ENCODE assay signal across 17 cellular contexts in the genomic region with DNA sequence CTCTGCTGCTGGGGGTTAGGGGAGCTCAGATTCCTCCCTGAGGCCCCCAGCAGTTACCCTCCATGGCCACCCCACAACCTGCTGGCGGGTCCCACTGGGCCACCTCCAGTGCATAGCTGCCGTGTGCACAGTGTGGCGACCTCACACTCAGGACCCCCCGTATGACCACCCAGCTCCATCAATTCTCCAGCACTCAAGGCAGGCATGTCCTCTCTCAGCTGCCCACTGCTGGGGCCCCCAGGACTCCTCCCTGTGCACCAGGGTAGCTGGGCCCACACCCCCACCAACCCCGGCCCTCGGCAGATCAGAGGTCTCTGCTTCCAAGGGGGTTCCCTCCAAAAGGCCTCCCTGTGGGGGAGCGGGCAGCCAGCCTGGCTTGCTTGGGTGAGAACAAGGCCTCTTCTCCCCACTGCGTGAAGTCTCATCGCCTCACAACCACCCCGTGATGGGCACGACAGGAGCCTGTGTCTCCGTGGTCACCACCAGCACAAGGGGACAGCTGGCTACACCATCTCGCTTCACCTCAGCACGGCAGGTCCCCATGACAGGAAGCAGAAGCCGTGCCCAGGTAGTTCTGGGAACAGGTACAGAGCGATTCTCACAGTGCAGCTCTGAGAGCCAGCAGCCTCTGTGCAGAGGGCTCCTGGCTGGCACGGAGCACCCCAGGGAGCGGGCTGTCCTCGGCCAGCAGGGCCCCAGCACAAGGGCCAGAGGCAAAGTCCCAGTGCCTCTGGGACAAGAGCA. TPM values are rescaled to one million over a fixed set of nuclear protein-coding genes. Genes with fewer than 3 reads are reported as not detected.
DNase-seq lines count a peak whose midpoint lies in the region; ATAC-seq, FAIRE-seq and TF ChIP-seq lines count a peak whose summit lies in the region.
"Had no signal": no experiment of that assay in that cellular context is flagged by ENCODE, and none has a peak within 500 bp of the region (broad histone marks: within the 10 kb centered on the region; RNA-seq: fewer than 3 reads in every experiment).

No MANE protein-coding gene starts in this region.

- no peak for TF ChIP-seq CTCF in H1 (IDR thresholded peaks at IDR 0.05; ENCODE audit: control extremely low read depth in 1 of 3, insufficient read depth in 1 of 3, low read depth in 1 of 3, low read length in 3 of 3)
- TF ChIP-seq CTCF in H9 (conservative IDR thresholded peaks at IDR 0.05) = no peak
- TF ChIP-seq CTCF in mammary epithelial cell (conservative IDR thresholded peaks at IDR 0.05 in 1 of 2, IDR thresholded peaks at IDR 0.05 in 1 of 2; ENCODE audit: extremely low read depth in 1 of 2, insufficient read depth in 1 of 2, low read depth in 1 of 2, low read length in 2 of 2) = no peak
- no peak for TF ChIP-seq CTCF in progenitor cell of endocrine pancreas (IDR thresholded peaks at IDR 0.05; ENCODE audit: unreplicated experiment)

- WGBS in H1 (ENCODE audit: extremely low coverage in 1 of 2, insufficient coverage in 1 of 2, insufficient read length in 1 of 2, insufficient replicate concordance in 2 of 2, low coverage in 1 of 2, low lambda C conversion rate in 2 of 2, missing lambda C conversion rate in 1 of 2), 2 experiments = 91% methylated on average over 18 of the region's 19 CpGs; no CpG with 5 or more reads in 1 of the 2 experiments
- no CpG with 5 or more reads among the region's 19 CpGs for WGBS in H9 (ENCODE audit: extremely low coverage, insufficient read length, low lambda C conversion rate)
- 83% methylated on average over 18 of the region's 19 CpGs for WGBS in mammary epithelial cell (ENCODE audit: low coverage, missing lambda C conversion rate)

- dilution Hi-C loops in mammary epithelial cell (cut with HindIII; ENCODE audit: low sequenced_read_pairs) = no loop called here

- H2AK5ac ChIP-seq in H1 (ENCODE audit: low read depth, low read length) = no peak overlapping the region
- H2AK5ac ChIP-seq in H9 (ENCODE audit: insufficient read length, low read length) = no peak overlapping the region

- H2BK15ac ChIP-seq in H1 (ENCODE audit: low read length) (no peak overlapping the region), H9 (ENCODE audit: low read depth, low read length) (no peak overlapping the region)

- H3K18ac ChIP-seq in H1 (ENCODE audit: extremely low read depth, low read length) (no peak overlapping the region), H9 (ENCODE audit: insufficient read length, low read depth, low read length) (no peak overlapping the region)

- H3K9me3 ChIP-seq in H1 (ENCODE audit: insufficient read depth in 2 of 2, low read depth in 1 of 2, low read length in 1 of 2) = no peaks in the 10 kb centered on the region; a peak in 1 of 4 replicates
- no peaks in the 10 kb centered on the region for H3K9me3 ChIP-seq in H9 (ENCODE audit: control insufficient read depth, low read depth, low read length)
- no peaks in the 10 kb centered on the region for H3K9me3 ChIP-seq in mammary epithelial cell (replicated peaks; ENCODE audit: insufficient read depth, low read length)

- H3K4me1 ChIP-seq in H1 (replicated peaks in 1 of 4; ENCODE audit: control insufficient read depth in 3 of 4, insufficient read depth in 4 of 4, low read length in 3 of 4) (no peaks in the 10 kb centered on the region), H9 (ENCODE audit: insufficient read depth, low read length) (no peaks in the 10 kb centered on the region), mammary epithelial cell (ENCODE audit: insufficient read depth, low read length) (peaks cover 17% of the 10 kb centered on the region)

- H3K4me3 ChIP-seq in H1 (ENCODE audit: extremely low read depth in 1 of 4, insufficient read depth in 2 of 4, low read depth in 3 of 4, low read length in 4 of 4) (no peak overlapping the region), mammary epithelial cell (replicated peaks in 1 of 3; ENCODE audit: insufficient read depth in 1 of 3, low read depth in 2 of 3, low read length in 3 of 3) (no peak overlapping the region)

- H3T11ph ChIP-seq in H9 (ENCODE audit: low read length) = no peak overlapping the region

- POLR2A ChIA-PET in activated CD4-positive, alpha-beta T cell treated with anti-CD3 and anti-CD28 coated beads, Interleukin-2, amount 10 ng/mL, durations not matched to agents 7 days and 5 days (lab: Charles Lee) = no interaction called here
- POLR2A ChIA-PET in H1 (lab: Charles Lee; ENCODE audit: partially characterized antibody) = no interaction called here

- H3K27ac ChIP-seq in H1 (ENCODE audit: low read depth, low read length) (no peak overlapping the region), H9 (ENCODE audit: insufficient read length, low read depth, low read length) (no peak overlapping the region), mammary epithelial cell (ENCODE audit: insufficient read depth, low read depth, low read length) (no peak overlapping the region)

- H3K36me3 ChIP-seq in H1 (ENCODE audit: control insufficient read depth in 2 of 4, insufficient read depth in 4 of 4, low read length in 3 of 4) (peaks cover 0 to 5% (median 2%) of the 10 kb centered on the region in 4 experiments; a peak in 2 of 8 replicates), mammary epithelial cell (ENCODE audit: insufficient read depth, low read length) (no peaks in the 10 kb centered on the region)

- H3K27me3 Mint-ChIP-seq in activated CD4-positive, alpha-beta T cell treated with anti-CD3 and anti-CD28 coated beads, Interleukin-2, amount 10 ng/mL, durations not matched to agents 7 days and 5 days = no peaks in the 10 kb centered on the region
- H3K27me3 Mint-ChIP-seq in H9 (ENCODE audit: low read depth) (peaks cover 5% of the 10 kb centered on the region), progenitor cell of endocrine pancreas (no peaks in the 10 kb centered on the region)

- H4K5ac ChIP-seq in H1 (ENCODE audit: insufficient read length, low read depth, low read length) (no peak overlapping the region), H9 (ENCODE audit: insufficient read length, low read depth, low read length) (no peak overlapping the region)

- no peaks in the 10 kb centered on the region for H3K79me2 ChIP-seq in H1 (ENCODE audit: control insufficient read depth in 1 of 2, insufficient read depth in 2 of 2, low read length in 2 of 2)
- no peaks in the 10 kb centered on the region; the same call in 1 of the 2 replicates for H3K79me2 ChIP-seq in H9 (ENCODE audit: insufficient read depth, low read length)
- H3K79me2 ChIP-seq in mammary epithelial cell (ENCODE audit: insufficient read depth, low read length) = peaks cover 3% of the 10 kb centered on the region

- DNase-seq in activated CD4-positive, alpha-beta T cell treated with anti-CD3 and anti-CD28 coated beads for 48 hours = peak; percentile 1
- DNase-seq in activated CD4-positive, alpha-beta T cell treated with anti-CD3 and anti-CD28 coated beads, Interleukin-2, amount 10 ng/mL, durations not matched to agents 7 days and 5 days = no peak
- DNase-seq in H4 (ENCODE audit: low spot score) = peak; percentile 12
- peak in 1 of 2 experiments; percentile 43 for DNase-seq in H1 (ENCODE audit: low read depth in 1 of 2, low spot score in 2 of 2)
- DNase-seq in sciatic nerve (ENCODE audit: low spot score) = peak; percentile 51
- DNase-seq in H9 = no peak
- no peak for DNase-seq in mammary epithelial cell
- no peak for DNase-seq in progenitor cell of endocrine pancreas (ENCODE audit: low spot score, unreplicated experiment)
- DNase-seq: activated CD4-positive, alpha-beta T cell treated with anti-CD3 and anti-CD28 coated beads for 4 hours; amniotic stem cell; SHP77 had no signal

- no peaks in the 10 kb centered on the region for H3K23me2 ChIP-seq in H1 (ENCODE audit: low read depth, low read length)
- H3K23me2 ChIP-seq in H9 (ENCODE audit: insufficient read length, low read depth, low read length, poor library complexity, severe bottlenecking) = peaks cover 3% of the 10 kb centered on the region

- ATAC-seq in sciatic nerve = no peak
- ATAC-seq: activated T-cell treated with anti-CD3 and anti-CD28 coated beads, Interleukin-2, amount 50 U/mL, for 72 hours; left cardiac atrium had no signal

- H3K23ac ChIP-seq in H1 (ENCODE audit: insufficient read length) = no peak overlapping the region
- H3K23ac ChIP-seq in H9 (ENCODE audit: insufficient read length, low read depth, low read length) = no peak overlapping the region

- H3K27me3 ChIP-seq in H1 (replicated peaks in 1 of 4; ENCODE audit: control insufficient read depth in 3 of 4, extremely low read depth in 1 of 4, insufficient read depth in 3 of 4, low read length in 3 of 4) (no peaks in the 10 kb centered on the region), H9 (ENCODE audit: insufficient read depth, low read length) (no peaks in the 10 kb centered on the region), mammary epithelial cell (ENCODE audit: insufficient read depth, low read length) (no peaks in the 10 kb centered on the region)

- no peak for TF ChIP-seq EP300 in H1 (IDR thresholded peaks at IDR 0.05; ENCODE audit: borderline replicate concordance in 1 of 2, low read depth in 2 of 2, low read length in 2 of 2)

- H3K56ac ChIP-seq in H1 (replicated peaks; ENCODE audit: insufficient read length, low read depth, low read length) (no peak overlapping the region), H9 (ENCODE audit: insufficient read length, low read depth, low read length) (no peak overlapping the region)

- no peak overlapping the region for H3K27ac Mint-ChIP-seq in activated CD4-positive, alpha-beta T cell treated with anti-CD3 and anti-CD28 coated beads, Interleukin-2, amount 10 ng/mL, durations not matched to agents 7 days and 5 days
- no peak overlapping the region for H3K27ac Mint-ChIP-seq in H9
- no peak overlapping the region for H3K27ac Mint-ChIP-seq in progenitor cell of endocrine pancreas
- H3K27ac Mint-ChIP-seq: activated T-cell treated with anti-CD3 and anti-CD28 coated beads, Interleukin-2, amount 50 U/mL, for 72 hours; T-helper 2 cell treated with Interferon-gamma antibody and Interleukin-4, amounts not matched to agents 5 μg/mL and 100 μg/mL, for 36 hours had no signal

- no TSS peak for BruUV-seq in mammary epithelial cell (replicated peaks; lab: Mats Ljungman, UMichigan)

- H3K36me3 Mint-ChIP-seq in activated CD4-positive, alpha-beta T cell treated with anti-CD3 and anti-CD28 coated beads, Interleukin-2, amount 10 ng/mL, durations not matched to agents 7 days and 5 days (ENCODE audit: low read depth) = no peaks in the 10 kb centered on the region
- H3K36me3 Mint-ChIP-seq in H9 (ENCODE audit: insufficient read depth in 1 of 3, low read depth in 3 of 3) = peaks cover 7 to 14% (median 9%) of the 10 kb centered on the region in 3 experiments
- H3K36me3 Mint-ChIP-seq in progenitor cell of endocrine pancreas (ENCODE audit: insufficient read depth) = no peaks in the 10 kb centered on the region

- intact Hi-C loops in sciatic nerve (cut with DNase I) = no loop called here
- intact Hi-C loops in mammary epithelial cell (cut with micrococcal nuclease) = no loop called here

- CTCF ChIA-PET in activated CD4-positive, alpha-beta T cell treated with anti-CD3 and anti-CD28 coated beads, Interleukin-2, amount 10 ng/mL, durations not matched to agents 7 days and 5 days (lab: Charles Lee) = interaction anchor here (1.0 to 1.1 kb wide), 2 partner anchors 9 to 11 kb away, joined by 3 to 5 read pairs; no protein-coding TSS in a partner anchor
- CTCF ChIA-PET in H1 (lab: Charles Lee; ENCODE audit: partially characterized antibody) = interaction anchor here (1.0 to 1.8 kb wide), 2 partner anchors 10 to 23 kb away, joined by 3 to 8 read pairs; no protein-coding TSS in a partner anchor
- CTCF ChIA-PET in mammary epithelial cell (lab: Charles Lee; ENCODE audit: low non-redundant PET) = no interaction called here

- H3K9me3 Mint-ChIP-seq in activated CD4-positive, alpha-beta T cell treated with anti-CD3 and anti-CD28 coated beads, Interleukin-2, amount 10 ng/mL, durations not matched to agents 7 days and 5 days = no peaks in the 10 kb centered on the region
- H3K9me3 Mint-ChIP-seq in H9 (peaks cover 13 to 17% of the 10 kb centered on the region in 2 experiments), progenitor cell of endocrine pancreas (ENCODE audit: low read depth) (no peaks in the 10 kb centered on the region)
- H3K9me3 Mint-ChIP-seq: activated T-cell treated with anti-CD3 and anti-CD28 coated beads, Interleukin-2, amount 50 U/mL, for 72 hours; T-helper 2 cell treated with Interferon-gamma antibody and Interleukin-4, amounts not matched to agents 5 μg/mL and 100 μg/mL, for 36 hours had no signal

- FAIRE-seq in H1 (lab: Jason Lieb, UNC) = no peak
- FAIRE-seq: A204.1, colon, GM18507 had no signal

- in situ Hi-C loops in mammary epithelial cell (cut with MboI; ENCODE audit: low sequenced_read_pairs in 2 of 2) = loop anchor here in 1 of 2 donors (25.0 kb wide), 1 partner anchor 216 kb away; a partner anchor contains a TSS

- TF ChIP-seq RAD21 in H1 (IDR thresholded peaks at IDR 0.05 in 1 of 2, conservative IDR thresholded peaks at IDR 0.05 in 1 of 2; ENCODE audit: low read depth in 2 of 2, low read length in 2 of 2) = no peak

- no peak overlapping the region for H3K4me3 Mint-ChIP-seq in activated CD4-positive, alpha-beta T cell treated with anti-CD3 and anti-CD28 coated beads, Interleukin-2, amount 10 ng/mL, durations not matched to agents 7 days and 5 days
- H3K4me3 Mint-ChIP-seq in H9 (no peak overlapping the region), progenitor cell of endocrine pancreas (ENCODE audit: low read depth) (no peak overlapping the region)
- H3K4me3 Mint-ChIP-seq: activated T-cell treated with anti-CD3 and anti-CD28 coated beads, Interleukin-2, amount 50 U/mL, for 72 hours; T-helper 2 cell treated with Interferon-gamma antibody and Interleukin-4, amounts not matched to agents 5 μg/mL and 100 μg/mL, for 36 hours had no signal

- H3K4me1 Mint-ChIP-seq in activated CD4-positive, alpha-beta T cell treated with anti-CD3 and anti-CD28 coated beads, Interleukin-2, amount 10 ng/mL, durations not matched to agents 7 days and 5 days = peaks cover 22% of the 10 kb centered on the region
- H3K4me1 Mint-ChIP-seq in H9 = peaks cover 0 to 7% of the 10 kb centered on the region in 2 experiments; a peak in 2 of 4 replicates
- no peaks in the 10 kb centered on the region for H3K4me1 Mint-ChIP-seq in progenitor cell of endocrine pancreas (ENCODE audit: low read depth)

- peak overlapping the region; percentile 75 for H4K8ac ChIP-seq in H1 (ENCODE audit: extremely low read depth, insufficient read depth, low read length)
- H4K8ac ChIP-seq in H9 (replicated peaks; ENCODE audit: insufficient read length, low read depth, low read length) = no peak overlapping the region

- no peak overlapping the region for H3K4me2 ChIP-seq in H1 (ENCODE audit: insufficient read depth in 1 of 2, low read depth in 2 of 2, low read length in 2 of 2)
- no peak overlapping the region for H3K4me2 ChIP-seq in H9 (ENCODE audit: insufficient read depth, insufficient read length, low read length)
- no peak overlapping the region for H3K4me2 ChIP-seq in mammary epithelial cell (ENCODE audit: insufficient read depth, low read depth, low read length)

- H2BK5ac ChIP-seq in H1 (ENCODE audit: low read depth, low read length) = no peak overlapping the region
- H2BK5ac ChIP-seq in H9 (ENCODE audit: insufficient read length, low read length) = no peak overlapping the region

- no peak for TF ChIP-seq POLR2A in H1 (IDR thresholded peaks at IDR 0.05; ENCODE audit: control extremely low read depth in 1 of 2, low read depth in 2 of 2, low read length in 2 of 2)

- H3K14ac ChIP-seq in H1 (ENCODE audit: insufficient read length) (no peak overlapping the region), H9 (ENCODE audit: insufficient read depth, low read length) (no peak overlapping the region; the same call in 1 of the 2 replicates)

- H4K20me1 ChIP-seq in H1 (replicated peaks in 1 of 2; ENCODE audit: control insufficient read depth in 1 of 2, insufficient read depth in 2 of 2, low read length in 2 of 2) (peaks cover 0 to 2% of the 10 kb centered on the region in 2 experiments), H9 (ENCODE audit: control insufficient read depth, insufficient read depth, insufficient read length) (no peaks in the 10 kb centered on the region), mammary epithelial cell (ENCODE audit: insufficient read depth, low read length) (no peaks in the 10 kb centered on the region)

- H3K4ac ChIP-seq in H1 (replicated peaks; ENCODE audit: insufficient read length, low read depth, low read length) (no peak overlapping the region), H9 (ENCODE audit: low read depth, low read length) (no peak overlapping the region; the same call in 1 of the 2 replicates)

- no peak overlapping the region for H2AFZ ChIP-seq in H1 (ENCODE audit: low read length)
- no peak overlapping the region for H2AFZ ChIP-seq in H9 (ENCODE audit: low read length)
- no peak overlapping the region for H2AFZ ChIP-seq in mammary epithelial cell (ENCODE audit: low read depth, low read length)

- H4K91ac ChIP-seq in H1 (replicated peaks; ENCODE audit: insufficient read length, low read length) (no peak overlapping the region), H9 (ENCODE audit: insufficient read length, low read depth, low read length) (no peak overlapping the region)

- H3K9ac ChIP-seq in H1 (replicated peaks in 1 of 4; ENCODE audit: extremely low read depth in 1 of 4, low read depth in 3 of 4, low read length in 3 of 4) (no peak overlapping the region; a peak in 1 of 7 replicates), H9 (ENCODE audit: extremely low read depth, insufficient read length, low read length) (no peak overlapping the region), mammary epithelial cell (ENCODE audit: insufficient read depth, low read length) (no peak overlapping the region)

- H2BK20ac ChIP-seq in H1 (ENCODE audit: low read length) (no peak overlapping the region), H9 (ENCODE audit: low read depth, low read length, poor library complexity, severe bottlenecking) (no peak overlapping the region)

- H3K79me1 ChIP-seq in H1 (ENCODE audit: low read depth, low read length) (no peaks in the 10 kb centered on the region), H9 (ENCODE audit: insufficient read depth, low read depth, low read length, poor library complexity, severe bottlenecking) (no peaks in the 10 kb centered on the region)

- no peak overlapping the region for H2BK120ac ChIP-seq in H1 (replicated peaks; ENCODE audit: low read depth, low read length)
- no peak overlapping the region for H2BK120ac ChIP-seq in H9 (ENCODE audit: low read depth, low read length, poor library complexity, severe bottlenecking)

- H2BK12ac ChIP-seq in H1 (ENCODE audit: low read depth, low read length) (no peak overlapping the region), H9 (ENCODE audit: insufficient read length, low read depth, low read length) (no peak overlapping the region)

RNA-seq across cellular contexts. Expression of a gene that starts 4.6 kb away (rescaled TPM):
- total RNA-seq in activated CD4-positive, alpha-beta T cell treated with anti-CD3 and anti-CD28 coated beads, Interleukin-2, amount 10 ng/mL, durations not matched to agents 7 days and 5 days = 10 to 100 TPM; 25.3 to 26.4 TPM
- 7.6 and 11.0 TPM in 2 replicates for total RNA-seq in H4 (2014; rRNA removed; shearing (Covaris generic))
- 14.6 and 14.8 TPM in 2 replicates for total RNA-seq in H1 (2021; fragmentation: NEBNext Ultra II Directional; extraction: Animal tissue kit (Norgen Biotek cat#: 25700))
- polyA plus RNA-seq in H1 (2011; rRNA removed) (3.2 and 5.1 TPM in 2 replicates), mammary epithelial cell (4.2 TPM)
- 6.5 TPM for polyA plus RNA-seq in H1 (2011; cell fraction: cytosol; rRNA removed)
- polyA plus RNA-seq in H1 (2011; cell fraction: nucleus; rRNA removed) = 3.7 TPM
- 4.4 to 10.4 TPM (median 5.5 TPM) in 4 replicates for polyA plus RNA-seq in H1 (2012, experiment 1 of 2)
- 1.2 TPM for polyA plus RNA-seq in H1 (2012, experiment 2 of 2)
- 10.3 TPM for polyA plus RNA-seq in H1 (2013, experiment 1 of 2)
- polyA plus RNA-seq in H1 (2013, experiment 2 of 2) = 10.4 TPM
- 1.6 and 2.3 TPM in 2 replicates for polyA minus RNA-seq in H1 (2011; rRNA and poly(A)+ RNA removed)
- polyA minus RNA-seq in H1 (2011; cell fraction: cytosol; rRNA and poly(A)+ RNA removed) = 4.0 TPM
- polyA minus RNA-seq in H1 (2011; cell fraction: nucleus; rRNA and poly(A)+ RNA removed) = 5.1 TPM
- total RNA-seq in sciatic nerve (15.4 TPM), H9 (2021) (18.0 and 19.1 TPM in 2 replicates), mammary epithelial cell (10 to 100 TPM in 1 of 2 donors, 1 to 10 TPM in 1; 9.2 to 12.8 TPM), progenitor cell of endocrine pancreas (18.1 and 18.3 TPM in 2 replicates)
- polyA minus RNA-seq in mammary epithelial cell = 3.5 TPM

RNA-seq across cellular contexts. Expression of a gene that starts 4.6 kb away (rescaled TPM):
- 1 to 10 TPM; 3.3 to 3.8 TPM for total RNA-seq in activated CD4-positive, alpha-beta T cell treated with anti-CD3 and anti-CD28 coated beads, Interleukin-2, amount 10 ng/mL, durations not matched to agents 7 days and 5 days
- total RNA-seq in H4 (2014; rRNA removed; shearing (Covaris generic)) = 1.0 and 1.8 TPM in 2 replicates
- 1.5 and 4.2 TPM in 2 replicates for total RNA-seq in H1 (2021; fragmentation: NEBNext Ultra II Directional; extraction: Animal tissue kit (Norgen Biotek cat#: 25700))
- polyA plus RNA-seq in H1 (2011; rRNA removed) (0.82 and 0.98 TPM in 2 replicates), mammary epithelial cell (0.18 TPM)
- polyA plus RNA-seq in H1 (2011; cell fraction: cytosol; rRNA removed) = 1.3 TPM
- polyA plus RNA-seq in H1 (2011; cell fraction: nucleus; rRNA removed) = 1.5 TPM
- polyA plus RNA-seq in H1 (2012, experiment 1 of 2) = 0.94 to 1.2 TPM (median 1.1 TPM) in 4 replicates
- 0.05 TPM for polyA plus RNA-seq in H1 (2012, experiment 2 of 2)
- polyA plus RNA-seq in H1 (2013, experiment 1 of 2) = 1.8 TPM
- 2.3 TPM for polyA plus RNA-seq in H1 (2013, experiment 2 of 2)
- polyA minus RNA-seq in H1 (2011; rRNA and poly(A)+ RNA removed) = 1.3 and 2.1 TPM in 2 replicates
- polyA minus RNA-seq in H1 (2011; cell fraction: cytosol; rRNA and poly(A)+ RNA removed) = not detected
- 4.2 TPM for polyA minus RNA-seq in H1 (2011; cell fraction: nucleus; rRNA and poly(A)+ RNA removed)
- total RNA-seq in sciatic nerve (7.7 TPM), H9 (2021) (0.74 and 1.5 TPM in 2 replicates), mammary epithelial cell (under 1 TPM; 0.42 to 0.83 TPM), progenitor cell of endocrine pancreas (5.0 and 5.9 TPM in 2 replicates)
- not detected for polyA minus RNA-seq in mammary epithelial cell

RNA-seq across cellular contexts. Expression of a gene that starts 15.4 kb away (rescaled TPM):
- 10 to 100 TPM; 22.8 to 24.6 TPM for total RNA-seq in activated CD4-positive, alpha-beta T cell treated with anti-CD3 and anti-CD28 coated beads, Interleukin-2, amount 10 ng/mL, durations not matched to agents 7 days and 5 days
- 22.1 and 22.9 TPM in 2 replicates for total RNA-seq in H4 (2014; rRNA removed; shearing (Covaris generic))
- total RNA-seq in H1 (2021; fragmentation: NEBNext Ultra II Directional; extraction: Animal tissue kit (Norgen Biotek cat#: 25700)) = 20.8 and 24.6 TPM in 2 replicates
- 18.0 and 24.1 TPM in 2 replicates for polyA plus RNA-seq in H1 (2011; rRNA removed)
- polyA plus RNA-seq in H1 (2011; cell fraction: cytosol; rRNA removed) = 17.9 TPM
- 40.1 TPM for polyA plus RNA-seq in H1 (2011; cell fraction: nucleus; rRNA removed)
- 14.9 to 16.5 TPM (median 15.7 TPM) in 4 replicates for polyA plus RNA-seq in H1 (2012, experiment 1 of 2)
- 16.5 TPM for polyA plus RNA-seq in H1 (2012, experiment 2 of 2)
- 13.4 TPM for polyA plus RNA-seq in H1 (2013, experiment 1 of 2)
- 14.2 TPM for polyA plus RNA-seq in H1 (2013, experiment 2 of 2)
- 12.7 and 13.1 TPM in 2 replicates for polyA minus RNA-seq in H1 (2011; rRNA and poly(A)+ RNA removed)
- 13.5 TPM for polyA minus RNA-seq in H1 (2011; cell fraction: cytosol; rRNA and poly(A)+ RNA removed)
- 15.7 TPM for polyA minus RNA-seq in H1 (2011; cell fraction: nucleus; rRNA and poly(A)+ RNA removed)
- 84.7 TPM for total RNA-seq in sciatic nerve
- total RNA-seq in H9 (2021) = 24.1 and 25.4 TPM in 2 replicates
- total RNA-seq in mammary epithelial cell = 10 to 100 TPM; 26.0 to 36.8 TPM
- polyA plus RNA-seq in mammary epithelial cell = 17.8 TPM
- polyA minus RNA-seq in mammary epithelial cell = 12.4 TPM
- total RNA-seq in progenitor cell of endocrine pancreas = 103 and 121 TPM in 2 replicates

Comparison
In these comparisons a context has a peak if more than half of its experiments do, and no peak if none do; other contexts are left out.
1. DNase-seq: peak in activated CD4-positive, alpha-beta T cell treated with anti-CD3 and anti-CD28 coated beads for 48 hours (single experiment), H4 (single experiment) and sciatic nerve (single experiment); none in activated CD4-positive, alpha-beta T cell treated with anti-CD3 and anti-CD28 coated beads, Interleukin-2, amount 10 ng/mL, durations not matched to agents 7 days and 5 days (single experiment), H9 (single experiment), mammary epithelial cell (single experiment) and progenitor cell of endocrine pancreas (single experiment).